In the genomic region with DNA sequence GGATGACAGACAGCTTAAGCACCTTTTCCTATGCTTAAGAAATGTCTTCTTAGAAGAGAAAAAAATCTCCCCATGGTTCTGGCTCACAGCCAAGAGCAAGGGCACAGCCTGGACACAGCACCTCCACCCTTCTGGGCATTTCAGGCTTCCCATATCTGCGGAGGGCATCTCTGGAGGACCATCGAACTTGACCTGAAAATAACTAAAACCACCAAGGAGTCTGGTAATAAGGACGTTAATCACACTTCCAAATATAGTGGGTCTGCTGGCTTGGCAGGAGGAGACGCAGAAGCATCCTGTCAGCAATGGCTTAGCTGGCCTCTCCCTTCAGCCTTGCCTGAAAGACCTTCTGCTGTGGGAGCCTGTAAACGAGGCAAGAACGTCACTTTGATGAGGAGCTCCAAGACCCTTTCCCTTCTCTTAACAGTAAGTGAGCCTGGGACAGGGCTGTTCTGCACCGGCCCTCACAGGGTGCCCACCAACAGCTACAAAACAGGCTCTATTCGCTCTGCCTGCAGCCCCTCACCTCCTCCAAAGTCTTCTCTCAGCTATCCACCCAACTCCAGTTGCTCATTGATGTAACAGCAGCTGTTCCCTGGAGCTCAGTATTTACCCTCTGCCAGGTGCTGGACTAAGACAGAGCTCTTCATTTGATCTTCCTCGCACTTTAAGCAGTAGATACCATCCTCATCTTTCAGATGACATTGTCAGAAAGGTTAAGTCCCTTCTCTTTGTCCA, we compare ENCODE assay signal across 15 cellular contexts. TPM values are rescaled to one million over a fixed set of nuclear protein-coding genes. Genes with fewer than 3 reads are reported as not detected.
DNase-seq lines count a peak whose midpoint lies in the region; ATAC-seq and TF ChIP-seq lines count a peak whose summit lies in the region.
"Had no signal": no experiment of that assay in that cellular context is flagged by ENCODE, and none has a peak within 500 bp of the region (broad histone marks: within the 10 kb centered on the region; RNA-seq: fewer than 3 reads in every experiment).

No MANE protein-coding gene starts in this region.

- ATAC-seq in left cardiac atrium (peak; percentile 62), HG02642 (IDR thresholded peaks at IDR 0.05; ENCODE audit: poor library complexity, unreplicated experiment) (no peak), HG02840 (IDR thresholded peaks at IDR 0.05; ENCODE audit: low FRiP score, unreplicated experiment) (no peak)

- H3K4me1 Mint-ChIP-seq in progenitor cell of endocrine pancreas (ENCODE audit: low read depth) = peaks cover 1% of the 10 kb centered on the region
- H3K4me1 Mint-ChIP-seq: neural crest cell had no signal

- DNase-seq in NCI-H82 (lab: John Stamatoyannopoulos, UW) = peak; percentile 59
- no peak for DNase-seq in NCI-H82 treated with DMSO at 0.1 percent for 48 hours (lab: John Stamatoyannopoulos, UW; ENCODE audit: unreplicated experiment)
- peak; percentile 67 for DNase-seq in NCI-H2227 treated with DMSO at 0.1 percent for 48 hours (lab: John Stamatoyannopoulos, UW)
- DNase-seq in left cardiac atrium = no peak
- DNase-seq in progenitor cell of endocrine pancreas (ENCODE audit: low spot score, unreplicated experiment) = no peak
- DNase-seq in hippocampal formation (lab: John Stamatoyannopoulos, UW) = no peak
- DNase-seq: activated gamma-delta T cell, COR-L47, GF-D8, MM.1S, NCI-H2029, OCI-M1 had no signal

- no peaks in the 10 kb centered on the region for H3K9me3 Mint-ChIP-seq in progenitor cell of endocrine pancreas (ENCODE audit: low read depth)
- H3K9me3 Mint-ChIP-seq: neural crest cell had no signal

- peak overlapping the region; percentile 77 for H3K27ac Mint-ChIP-seq in progenitor cell of endocrine pancreas

- H3K27me3 Mint-ChIP-seq in progenitor cell of endocrine pancreas = no peaks in the 10 kb centered on the region

- H3K36me3 Mint-ChIP-seq in progenitor cell of endocrine pancreas (ENCODE audit: insufficient read depth) = no peaks in the 10 kb centered on the region

- intact Hi-C loops in left cardiac atrium (cut with DNase I) = no loop called here

- H3K4me3 Mint-ChIP-seq in progenitor cell of endocrine pancreas (ENCODE audit: low read depth) = no peak overlapping the region
- H3K4me3 Mint-ChIP-seq: neural crest cell had no signal

- TF ChIP-seq CTCF in progenitor cell of endocrine pancreas (IDR thresholded peaks at IDR 0.05; ENCODE audit: unreplicated experiment) = no peak

RNA-seq across cellular contexts. Expression of a gene that starts 13.2 kb away (rescaled TPM):
- total RNA-seq in left cardiac atrium (100 to 1,000 TPM in 1 of 2 donors, 10 to 100 TPM in 1; 77.7 to 116 TPM), progenitor cell of endocrine pancreas (46.0 and 51.7 TPM in 2 replicates)

RNA-seq across cellular contexts. Expression of a gene that starts 13.7 kb away (rescaled TPM):
- total RNA-seq in left cardiac atrium (10 to 100 TPM; 31.4 to 38.6 TPM), progenitor cell of endocrine pancreas (64.1 and 64.8 TPM in 2 replicates)

Comparison
In these comparisons a context has a peak if more than half of its experiments do, and no peak if none do; other contexts are left out.
1. DNase-seq: peak in NCI-H82 (single experiment) and NCI-H2227 treated with DMSO at 0.1 percent for 48 hours (single experiment); none in NCI-H82 treated with DMSO at 0.1 percent for 48 hours (single experiment), left cardiac atrium (single experiment), progenitor cell of endocrine pancreas (single experiment) and hippocampal formation (0 of 2).
2. ATAC-seq: peak in left cardiac atrium (2 of 2); none in HG02642 (single experiment) and HG02840 (single experiment).